In the genomic region with DNA sequence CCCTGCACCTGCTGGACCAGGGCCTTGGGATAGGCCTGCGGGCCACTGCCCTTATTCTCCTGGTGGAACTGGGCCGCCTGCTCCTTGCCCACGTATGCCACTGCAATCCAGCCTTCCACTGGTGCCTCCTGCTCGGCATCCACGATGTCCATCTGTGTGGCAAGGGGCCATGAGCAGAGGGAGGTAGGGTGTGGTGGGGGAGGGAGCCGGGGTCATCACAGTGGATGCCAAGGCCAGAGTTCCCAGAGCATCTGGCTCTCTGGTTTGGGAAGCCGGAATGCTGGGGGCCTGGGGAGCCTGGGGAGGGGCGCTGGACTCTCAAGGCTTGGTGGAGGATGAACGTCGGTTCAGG, we compare ENCODE assay signal across 8 cellular contexts. TPM values are rescaled to one million over a fixed set of nuclear protein-coding genes. Genes with fewer than 3 reads are reported as not detected.
DNase-seq lines count a peak whose midpoint lies in the region; ATAC-seq and TF ChIP-seq lines count a peak whose summit lies in the region.

No MANE protein-coding gene starts in this region.

- no peaks in the 10 kb centered on the region for H3K4me1 ChIP-seq in SJCRH30

- DNase-seq in SJCRH30 (no peak), fibroblast of the aortic adventitia (ENCODE audit: low read depth) (no peak), retinal pigment epithelial cell (ENCODE audit: low read depth) (no peak), DMS53 treated with DMSO at 0.1 percent for 48 hours (lab: John Stamatoyannopoulos, UW; ENCODE audit: unreplicated experiment) (no peak), AG08396 (ENCODE audit: low spot score) (no peak)

- H3K4me3 ChIP-seq in GM08714 (ENCODE audit: low read length) (peak overlapping the region; percentile 64), SJCRH30 (peak overlapping the region; percentile 62), fibroblast of the aortic adventitia (ENCODE audit: low read depth, low read length) (peak overlapping the region; percentile 78), retinal pigment epithelial cell (ENCODE audit: low read length) (peak overlapping the region; percentile 65)

- no peak for ATAC-seq in HG02840 (IDR thresholded peaks at IDR 0.05; ENCODE audit: low FRiP score, unreplicated experiment)
- no peak for ATAC-seq in GM21737 (IDR thresholded peaks at IDR 0.05; ENCODE audit: unreplicated experiment)

- no peaks in the 10 kb centered on the region for H3K27me3 ChIP-seq in SJCRH30

- no peak overlapping the region; the same call in 1 of the 2 replicates for H3K27ac ChIP-seq in SJCRH30

- no peaks in the 10 kb centered on the region for H3K36me3 ChIP-seq in SJCRH30

- TF ChIP-seq CTCF in fibroblast of the aortic adventitia (IDR thresholded peaks at IDR 0.05; ENCODE audit: insufficient read depth, low read length) (no peak), retinal pigment epithelial cell (conservative IDR thresholded peaks at IDR 0.05; ENCODE audit: low read depth, low read length) (no peak)

- H3K9me3 ChIP-seq in SJCRH30 (replicated peaks): 0 out of 2 replicates have a peak, but pooled peaks cover 3% of the 10 kb centered on the region

RNA-seq across cellular contexts. Expression of gene RNF215, which starts 0.6 kb away (rescaled TPM):
- 4.1 and 7.3 TPM in 2 replicates for total RNA-seq in SJCRH30 (2014; rRNA removed; shearing (Covaris generic))
- total RNA-seq in fibroblast of the aortic adventitia (ENCODE audit: low replicate concordance): 9.1 and 13.0 TPM in 2 replicates

RNA-seq across cellular contexts. Expression of gene SEC14L2, which starts 10.2 kb away (rescaled TPM):
- total RNA-seq in SJCRH30 (2014; rRNA removed; shearing (Covaris generic)): 1.4 and 3.4 TPM in 2 replicates
- total RNA-seq in fibroblast of the aortic adventitia (ENCODE audit: low replicate concordance): 5.8 and 14.8 TPM in 2 replicates

RNA-seq across cellular contexts. Expression of gene CCDC157, which starts 29.8 kb away (rescaled TPM):
- 1.2 TPM in 2 replicates for total RNA-seq in SJCRH30 (2014; rRNA removed; shearing (Covaris generic))
- 1.2 and 2.6 TPM in 2 replicates for total RNA-seq in fibroblast of the aortic adventitia (ENCODE audit: low replicate concordance)

RNA-seq across cellular contexts. Expression of gene SF3A1, which starts 29.9 kb away (rescaled TPM):
- 45.2 and 64.7 TPM in 2 replicates for total RNA-seq in SJCRH30 (2014; rRNA removed; shearing (Covaris generic))
- 40.8 and 43.7 TPM in 2 replicates for total RNA-seq in fibroblast of the aortic adventitia (ENCODE audit: low replicate concordance)

RNA-seq across cellular contexts. Expression of gene MTFP1, which starts 39.0 kb away (rescaled TPM):
- total RNA-seq in SJCRH30 (2014; rRNA removed; shearing (Covaris generic)): 19.6 and 25.5 TPM in 2 replicates
- 0.98 and 5.9 TPM in 2 replicates for total RNA-seq in fibroblast of the aortic adventitia (ENCODE audit: low replicate concordance)
